ENCODE assay signal across 11 cellular contexts in the genomic region with DNA sequence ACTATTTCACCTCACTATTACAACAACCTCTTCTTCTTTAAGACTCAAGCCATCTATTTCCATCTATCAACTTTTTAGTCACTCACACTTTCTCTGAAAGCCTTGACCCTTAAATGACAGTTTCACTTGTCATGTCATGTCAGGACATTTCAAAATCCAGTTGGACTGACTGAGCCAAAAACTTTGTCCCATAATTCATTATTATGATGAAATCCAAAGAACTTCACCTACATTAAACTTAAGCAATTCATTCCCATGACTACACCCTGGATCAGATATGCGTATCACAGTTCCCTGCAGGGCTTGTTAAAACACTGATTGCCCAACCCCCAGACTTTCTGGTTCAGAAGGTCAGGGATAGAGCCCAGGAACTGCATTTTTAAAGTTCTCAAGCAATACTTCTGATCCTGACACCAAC. TPM values are rescaled to one million over a fixed set of nuclear protein-coding genes. Genes with fewer than 3 reads are reported as not detected.
DNase-seq lines count a peak whose midpoint lies in the region; ATAC-seq and TF ChIP-seq lines count a peak whose summit lies in the region.
"Had no signal": no experiment of that assay in that cellular context is flagged by ENCODE, and none has a peak within 500 bp of the region (broad histone marks: within the 10 kb centered on the region; RNA-seq: fewer than 3 reads in every experiment).

No MANE protein-coding gene starts in this region.

- H3K79me2 ChIP-seq in Karpas-422 (ENCODE audit: low read length), result peaks cover 91% of the 10 kb centered on the region

- DNase-seq in epithelial cell of proximal tubule (ENCODE audit: low read depth) (peak; percentile 10), prostate gland (ENCODE audit: low spot score) (peak; percentile 45), NCI-H2081 treated with DMSO at 0.1 percent for 48 hours (lab: John Stamatoyannopoulos, UW) (no peak), NCI-H187 (lab: John Stamatoyannopoulos, UW) (no peak), coronary artery (ENCODE audit: low spot score) (no peak), Karpas-422 (no peak)
- DNase-seq: Calu3, NCI-H82, T-helper 2 cell had no signal

- intact Hi-C loops in prostate gland (cut with DNase I), result no loop called here

- no peak overlapping the region for H2AFZ ChIP-seq in Karpas-422 (ENCODE audit: low read length)

- TF ChIP-seq CTCF in epithelial cell of proximal tubule (conservative IDR thresholded peaks at IDR 0.05; ENCODE audit: low read depth, low read length) (no peak), prostate gland (IDR thresholded peaks at IDR 0.05) (no peak), coronary artery (IDR thresholded peaks at IDR 0.05) (no peak)

- H3K9me3 ChIP-seq in prostate gland, result no peaks in the 10 kb centered on the region
- no peaks in the 10 kb centered on the region for H3K9me3 ChIP-seq in Karpas-422 (ENCODE audit: low read length)

- no peak overlapping the region for H3K9ac ChIP-seq in Karpas-422 (ENCODE audit: low read length)

- H3K27me3 ChIP-seq in prostate gland (replicated peaks; ENCODE audit: insufficient read depth), result no peaks in the 10 kb centered on the region
- no peaks in the 10 kb centered on the region for H3K27me3 ChIP-seq in Karpas-422 (ENCODE audit: low read length)

- no peaks in the 10 kb centered on the region for H3K36me3 ChIP-seq in prostate gland
- H3K36me3 ChIP-seq in Karpas-422 (ENCODE audit: insufficient read depth, low read length), result peaks cover 58% of the 10 kb centered on the region

- WGBS in prostate gland, result 57% methylated on average over 1 of the region's 1 CpG

- H3K4me1 ChIP-seq in prostate gland (replicated peaks), result no peaks in the 10 kb centered on the region
- H3K4me1 ChIP-seq in Karpas-422 (ENCODE audit: low read length), result no peaks in the 10 kb centered on the region

- H3K4me3 ChIP-seq in epithelial cell of proximal tubule (ENCODE audit: low read depth, low read length) (no peak overlapping the region), prostate gland (no peak overlapping the region), coronary artery (no peak overlapping the region), Karpas-422 (ENCODE audit: low read length) (no peak overlapping the region)

- no peaks in the 10 kb centered on the region for H4K20me1 ChIP-seq in Karpas-422 (ENCODE audit: insufficient read depth, low read depth, low read length)

- no peak for TF ChIP-seq POLR2A in prostate gland (IDR thresholded peaks at IDR 0.05)

- peak overlapping the region; percentile 37 to 70 for H3K27ac ChIP-seq in prostate gland
- H3K27ac ChIP-seq in coronary artery, result no peak overlapping the region
- no peak overlapping the region for H3K27ac ChIP-seq in Karpas-422 (ENCODE audit: low read length)

- no peak overlapping the region for H3K4me2 ChIP-seq in Karpas-422 (ENCODE audit: low read depth, low read length, poor library complexity, severe bottlenecking)

- peak; percentile 33 for ATAC-seq in GM19025 (IDR thresholded peaks at IDR 0.05; ENCODE audit: low read depth, unreplicated experiment)
- peak; percentile 55 for ATAC-seq in HG03460 (IDR thresholded peaks at IDR 0.05; ENCODE audit: unreplicated experiment)

- no peaks in the 10 kb centered on the region for H3K9me2 ChIP-seq in Karpas-422 (replicated peaks; ENCODE audit: insufficient read depth, low read length)

RNA-seq across cellular contexts. Expression of gene LDAH, which starts 26.5 kb away (rescaled TPM):
- 16.5 and 29.9 TPM in 2 replicates for total RNA-seq in epithelial cell of proximal tubule
- 10 to 100 TPM in 1 of 2 donors, 1 to 10 TPM in 1; 6.6 to 17.3 TPM for total RNA-seq in prostate gland
- 38.0 and 78.5 TPM in 2 replicates for total RNA-seq in Karpas-422 (2014; rRNA removed; shearing (Covaris generic); ENCODE audit: low replicate concordance)

Comparison
In these comparisons a context has a peak if more than half of its experiments do, and no peak if none do; other contexts are left out.
1. DNase-seq: peak in epithelial cell of proximal tubule (single experiment) and prostate gland (single experiment); none in NCI-H2081 treated with DMSO at 0.1 percent for 48 hours (single experiment), NCI-H187 (0 of 2), coronary artery (single experiment) and Karpas-422 (single experiment).
2. H3K27ac ChIP-seq: peak in prostate gland (2 of 2); none in coronary artery (0 of 2) and Karpas-422 (single experiment).